Comparison of ENCODE assay signal across 8 cellular contexts in the genomic region with DNA sequence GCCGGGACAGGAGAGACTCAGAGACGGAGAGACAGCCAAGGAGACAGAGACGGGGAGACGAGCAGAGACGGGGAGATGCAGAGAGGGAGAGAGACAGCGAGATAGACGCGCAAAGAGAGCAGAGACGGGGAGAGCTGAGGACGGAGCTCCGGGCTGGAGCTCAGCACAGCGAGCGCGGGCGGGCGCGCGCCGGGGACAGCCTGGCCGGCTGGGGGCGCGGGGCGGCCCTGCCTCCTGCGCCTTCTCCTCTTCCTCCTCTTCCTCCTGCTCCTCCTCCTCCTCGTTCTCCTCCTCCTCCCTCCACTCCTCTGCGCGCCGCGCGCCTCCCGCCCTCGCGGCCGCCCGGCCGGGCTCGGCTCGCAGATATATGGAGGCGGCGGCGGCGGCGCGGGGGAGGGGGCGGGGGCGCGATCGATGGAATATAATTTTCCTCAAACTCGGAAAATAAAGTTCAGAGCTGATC. TPM values are rescaled to one million over a fixed set of nuclear protein-coding genes. Genes with fewer than 3 reads are reported as not detected.
A peak's percentile ranks its signal among the peaks of the same experiment; 100 is the strongest.
DNase-seq lines count a peak whose midpoint lies in the region; ATAC-seq and TF ChIP-seq lines count a peak whose summit lies in the region.

A gene (minus strand): TSS at position 229 of the 463 bp plus-strand sequence. CDS start 15,530 bp downstream, outside the sequence.

- H3K4me2 ChIP-seq in OCI-LY1 (ENCODE audit: low read length) = peak within 1 kb of the TSS; percentile 98
- H3K4me2 ChIP-seq in neural cell (ENCODE audit: low read length) = peak within 1 kb of the TSS; percentile 14

- H3K27ac ChIP-seq in OCI-LY1 (ENCODE audit: low read depth, low read length, poor library complexity, severe bottlenecking) (peak within 1 kb of the TSS; percentile 33), neural cell (ENCODE audit: low read length) (no peak within 1 kb of the TSS)

- H3K4me1 ChIP-seq in OCI-LY1 (ENCODE audit: insufficient read depth, low read length, severe bottlenecking) = peaks cover 26% of the 10 kb centered on the region

- TF ChIP-seq CTCF in OCI-LY1 (IDR thresholded peaks at IDR 0.05; ENCODE audit: low read length) (no peak), neural cell (IDR thresholded peaks at IDR 0.05; ENCODE audit: poor library complexity, severe bottlenecking) (no peak)

- H3K9me2 ChIP-seq in OCI-LY1 (ENCODE audit: low read depth, low read length) = no peaks in the 10 kb centered on the region
- no peaks in the 10 kb centered on the region for H3K9me2 ChIP-seq in neural cell (ENCODE audit: insufficient read depth, low read length)

- H3F3A ChIP-seq in OCI-LY1 (ENCODE audit: insufficient read depth, low read length) (no peaks in the 10 kb centered on the region), neural cell (ENCODE audit: insufficient read depth, low read length, poor library complexity, severe bottlenecking) (no peaks in the 10 kb centered on the region)

- TF ChIP-seq RAD21 in neural cell (conservative IDR thresholded peaks at IDR 0.05) = no peak

- peak within 1 kb of the TSS; percentile 69 for H3K9ac ChIP-seq in OCI-LY1 (ENCODE audit: low read length)
- H3K9ac ChIP-seq in neural cell (ENCODE audit: low read length) = peak within 1 kb of the TSS; percentile 7

- no peak for DNase-seq in activated CD4-positive, CD25-positive, alpha-beta regulatory T cell (lab: John Stamatoyannopoulos, UW)
- DNase-seq in dermis blood vessel endothelial cell = peak; percentile 21
- DNase-seq in NCI-H1092 (lab: John Stamatoyannopoulos, UW) = no peak
- DNase-seq in NCI-H1105 (lab: John Stamatoyannopoulos, UW) = no peak

- TF ChIP-seq EP300 in neural cell (conservative IDR thresholded peaks at IDR 0.05; ENCODE audit: poor library complexity, severe bottlenecking) = no peak

- H2AFZ ChIP-seq in OCI-LY1 (ENCODE audit: low read length) = no peak within 1 kb of the TSS
- H2AFZ ChIP-seq in neural cell (ENCODE audit: low read depth, low read length) = no peak within 1 kb of the TSS

- H4K20me1 ChIP-seq in OCI-LY1 (ENCODE audit: insufficient read depth, low read length) (no peaks in the 10 kb centered on the region), neural cell (ENCODE audit: insufficient read depth) (no peaks in the 10 kb centered on the region)

- H3K4me3 ChIP-seq in OCI-LY1 (ENCODE audit: low read depth, low read length, poor library complexity, severe bottlenecking) = peak within 1 kb of the TSS; percentile 72
- peak within 1 kb of the TSS; percentile 61 for H3K4me3 ChIP-seq in neural cell (ENCODE audit: low read length)

- no peaks in the 10 kb centered on the region for H3K9me3 ChIP-seq in OCI-LY1 (ENCODE audit: low read length)
- H3K9me3 ChIP-seq in neural cell (ENCODE audit: low read length) = no peaks in the 10 kb centered on the region

- H3K79me2 ChIP-seq in OCI-LY1 (ENCODE audit: insufficient read depth, low read length) = no peaks in the 10 kb centered on the region
- H3K79me2 ChIP-seq in neural cell (replicated peaks; ENCODE audit: insufficient read depth, low read length) = no peaks in the 10 kb centered on the region

- ATAC-seq in activated CD4-positive, CD25-positive, alpha-beta regulatory T cell treated with anti-CD3 and anti-CD28 coated beads, Interleukin-2, amount 50 U/mL, for 24 hours = peak; percentile 42 to 50
- ATAC-seq in HG02870 (IDR thresholded peaks at IDR 0.05; ENCODE audit: unreplicated experiment) = no peak

- H3K27me3 ChIP-seq in OCI-LY1 (ENCODE audit: insufficient read depth, low read length) = peaks cover 8% of the 10 kb centered on the region; the same call in 1 of the 2 replicates
- peaks cover 96% of the 10 kb centered on the region for H3K27me3 ChIP-seq in neural cell (ENCODE audit: insufficient read depth, low read depth, low read length)

- H3K36me3 ChIP-seq in OCI-LY1 (ENCODE audit: insufficient read depth, low read length) (no peaks in the 10 kb centered on the region), neural cell (ENCODE audit: insufficient read depth, low read length) (no peaks in the 10 kb centered on the region)

TF ChIP-seq in neural cell, 6 proteins besides CTCF, POLR2A, EP300 and RAD21:
- TF ChIP-seq MXI1 (conservative IDR thresholded peaks at IDR 0.05; ENCODE audit: poor library complexity, severe bottlenecking) (peak; percentile 12), POLR2AphosphoS5 (IDR thresholded peaks at IDR 0.05) (no peak)
- TF ChIP-seq, protein P1, sequence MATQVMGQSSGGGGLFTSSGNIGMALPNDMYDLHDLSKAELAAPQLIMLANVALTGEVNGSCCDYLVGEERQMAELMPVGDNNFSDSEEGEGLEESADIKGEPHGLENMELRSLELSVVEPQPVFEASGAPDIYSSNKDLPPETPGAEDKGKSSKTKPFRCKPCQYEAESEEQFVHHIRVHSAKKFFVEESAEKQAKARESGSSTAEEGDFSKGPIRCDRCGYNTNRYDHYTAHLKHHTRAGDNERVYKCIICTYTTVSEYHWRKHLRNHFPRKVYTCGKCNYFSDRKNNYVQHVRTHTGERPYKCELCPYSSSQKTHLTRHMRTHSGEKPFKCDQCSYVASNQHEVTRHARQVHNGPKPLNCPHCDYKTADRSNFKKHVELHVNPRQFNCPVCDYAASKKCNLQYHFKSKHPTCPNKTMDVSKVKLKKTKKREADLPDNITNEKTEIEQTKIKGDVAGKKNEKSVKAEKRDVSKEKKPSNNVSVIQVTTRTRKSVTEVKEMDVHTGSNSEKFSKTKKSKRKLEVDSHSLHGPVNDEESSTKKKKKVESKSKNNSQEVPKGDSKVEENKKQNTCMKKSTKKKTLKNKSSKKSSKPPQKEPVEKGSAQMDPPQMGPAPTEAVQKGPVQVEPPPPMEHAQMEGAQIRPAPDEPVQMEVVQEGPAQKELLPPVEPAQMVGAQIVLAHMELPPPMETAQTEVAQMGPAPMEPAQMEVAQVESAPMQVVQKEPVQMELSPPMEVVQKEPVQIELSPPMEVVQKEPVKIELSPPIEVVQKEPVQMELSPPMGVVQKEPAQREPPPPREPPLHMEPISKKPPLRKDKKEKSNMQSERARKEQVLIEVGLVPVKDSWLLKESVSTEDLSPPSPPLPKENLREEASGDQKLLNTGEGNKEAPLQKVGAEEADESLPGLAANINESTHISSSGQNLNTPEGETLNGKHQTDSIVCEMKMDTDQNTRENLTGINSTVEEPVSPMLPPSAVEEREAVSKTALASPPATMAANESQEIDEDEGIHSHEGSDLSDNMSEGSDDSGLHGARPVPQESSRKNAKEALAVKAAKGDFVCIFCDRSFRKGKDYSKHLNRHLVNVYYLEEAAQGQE (IDR thresholded peaks at IDR 0.05; ENCODE audit: borderline replicate concordance) = no peak

RNA-seq across cellular contexts. Expression of the gene that starts here (rescaled TPM):
- not detected in 2 replicates for total RNA-seq in dermis blood vessel endothelial cell
- 0.31 and 0.52 TPM in 2 replicates for polyA plus RNA-seq in neural cell
- not detected in 2 replicates for polyA minus RNA-seq in neural cell

Comparison
In these comparisons a context has a peak if more than half of its experiments do, and no peak if none do; other contexts are left out.
1. Peak in DNase-seq in dermis blood vessel endothelial cell; RNA of the gene not detected or under 1 TPM.